8 cellular contexts compared by ENCODE assay signal in the genomic region with DNA sequence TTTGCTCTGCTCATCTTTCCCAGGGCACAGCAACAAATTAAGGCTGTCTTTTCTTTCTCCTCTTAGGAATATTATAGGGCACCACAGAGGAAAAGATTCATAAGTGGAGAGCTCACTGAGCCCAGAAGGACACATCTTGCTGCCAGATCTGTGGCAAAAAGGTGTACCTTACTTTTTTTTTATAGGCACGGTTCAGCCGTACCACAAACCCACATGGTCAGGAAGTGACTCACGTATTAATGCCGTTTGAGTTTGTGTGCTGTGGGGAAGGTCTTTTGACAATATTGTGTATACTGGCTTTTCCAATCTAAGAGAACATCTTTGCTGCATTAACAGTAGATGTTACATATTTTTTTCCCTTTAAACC. TPM values are rescaled to one million over a fixed set of nuclear protein-coding genes. Genes with fewer than 3 reads are reported as not detected.
DNase-seq lines count a peak whose midpoint lies in the region; ATAC-seq and TF ChIP-seq lines count a peak whose summit lies in the region.

No MANE protein-coding gene starts in this region.

- peak overlapping the region; percentile 28 for H3K4me3 ChIP-seq in NB4 (ENCODE audit: low read depth, low read length)

- no peak for TF ChIP-seq POLR2A in NB4 (IDR thresholded peaks at IDR 0.05; ENCODE audit: extremely low read depth, insufficient read length)

- peak; percentile 49 for ATAC-seq in HG02642 (IDR thresholded peaks at IDR 0.05; ENCODE audit: poor library complexity, unreplicated experiment)

- DNase-seq in activated gamma-delta T cell treated with Interleukin-2 at 50 U/mL for 16 hours, result peak; percentile 64
- DNase-seq in activated gamma-delta T cell (lab: John Stamatoyannopoulos, UW), result no peak
- DNase-seq in NB4 (ENCODE audit: low read depth), result peak; percentile 85
- peak; percentile 40 for DNase-seq in activated T-cell treated with anti-CD3 and anti-CD28 coated beads for 4 hours
- DNase-seq in glomerular endothelial cell (ENCODE audit: extremely low read depth, low read depth, low spot score), result peak; percentile 37
- DNase-seq in substantia nigra (lab: John Stamatoyannopoulos, UW), result peak in 1 of 49 donors; percentile 18
- no peak for DNase-seq in GOT3 (lab: John Stamatoyannopoulos, UW)

- TF ChIP-seq CTCF in NB4 (IDR thresholded peaks at IDR 0.05; ENCODE audit: low read depth, low read length), result no peak

- peak overlapping the region; percentile 89 for H3K27ac ChIP-seq in substantia nigra (ENCODE audit: low read depth, low read length, poor library complexity, severe bottlenecking)

RNA-seq across cellular contexts. Expression of a gene that starts 28.4 kb away (rescaled TPM):
- total RNA-seq in glomerular endothelial cell, result 13.8 and 14.9 TPM in 2 replicates

RNA-seq across cellular contexts. Expression of a gene that starts 29.8 kb away (rescaled TPM):
- total RNA-seq in glomerular endothelial cell, result 16.0 and 16.2 TPM in 2 replicates

Comparison
In these comparisons a context has a peak if more than half of its experiments do, and no peak if none do; other contexts are left out.
1. DNase-seq: peak in activated gamma-delta T cell treated with Interleukin-2 at 50 U/mL for 16 hours (single experiment), NB4 (single experiment), activated T-cell treated with anti-CD3 and anti-CD28 coated beads for 4 hours (single experiment) and glomerular endothelial cell (single experiment); none in activated gamma-delta T cell (single experiment) and GOT3 (single experiment).